ENCODE assay signal across 24 cellular contexts in genomic region chr20:10313701-10314100, GRCh38.
DNase-seq lines count a peak whose midpoint lies in the region; ATAC-seq and TF ChIP-seq lines count a peak whose summit lies in the region.
"Had no signal": no experiment of that assay in that cellular context is flagged by ENCODE, and none has a peak within 500 bp of the region (broad histone marks: within the 10 kb centered on the region; RNA-seq: fewer than 3 reads in every experiment).

No MANE protein-coding gene starts in this region.

- in situ Hi-C loops in IMR-90 (cut with MboI; ENCODE audit: low sequenced_read_pairs): no loop called here

- H3K36me3 ChIP-seq in IMR-90 (ENCODE audit: control insufficient read depth, insufficient read depth, low read length) (no peaks in the 10 kb centered on the region), osteoblast (ENCODE audit: insufficient read depth, low read length) (no peaks in the 10 kb centered on the region)
- H3K36me3 ChIP-seq: neutrophil, tibial nerve had no signal

- peak overlapping the region; percentile 29 for H3K4ac ChIP-seq in IMR-90 (ENCODE audit: low read depth, low read length)

- H3K27ac ChIP-seq in IMR-90 (ENCODE audit: insufficient read depth, low read length) (peak overlapping the region; percentile 79; the same call in 1 of the 2 replicates), osteoblast (ENCODE audit: low read depth, low read length) (peak overlapping the region; percentile 57)
- H3K27ac ChIP-seq: KMS-11, neutrophil, RWPE1, tibial nerve had no signal

- H3K79me1 ChIP-seq in IMR-90 (ENCODE audit: low read depth in 1 of 2, low read length in 2 of 2): no peaks in the 10 kb centered on the region

- no peak overlapping the region for H3K56ac ChIP-seq in IMR-90 (ENCODE audit: extremely low read depth, insufficient read depth, low read length)

- peak overlapping the region; percentile 15 for H2BK5ac ChIP-seq in IMR-90 (ENCODE audit: low read depth, low read length, poor library complexity, severe bottlenecking)

- no peak for TF ChIP-seq CTCF in IMR-90 (conservative IDR thresholded peaks at IDR 0.05; ENCODE audit: low read depth, low read length)
- no peak for TF ChIP-seq CTCF in osteoblast (IDR thresholded peaks at IDR 0.05; ENCODE audit: extremely low read depth, low read depth, low read length)

- WGBS in IMR-90 (ENCODE audit: extremely low coverage in 2 of 2, insufficient read length in 1 of 2), 2 experiments: no CpG with 5 or more reads among the region's 3 CpGs

- H3K27ac Mint-ChIP-seq in activated T-helper 17 cell treated with anti-CD3 and anti-CD28 coated beads, Interleukin-2, amount 50 U/mL, for 72 hours: no peak overlapping the region
- H3K27ac Mint-ChIP-seq: activated CD4-positive, alpha-beta T cell treated with anti-CD3 and anti-CD28 coated beads, Interleukin-2, amount 10 ng/mL, durations not matched to agents 7 days and 5 days; CD8-positive, alpha-beta T cell; stimulated activated naive B cell treated with anti-CD40 and anti-IgM and Interleukin-4, amounts not matched to agents 10 μg/mL and 1 μg/mL and 100 μg/mL, for 72 hours had no signal

- H3K9ac ChIP-seq in IMR-90 (ENCODE audit: low read depth, low read length): no peak overlapping the region
- H3K9ac ChIP-seq: KMS-11 had no signal

- peaks cover 33% of the 10 kb centered on the region for H3K27me3 Mint-ChIP-seq in activated T-helper 17 cell treated with anti-CD3 and anti-CD28 coated beads, Interleukin-2, amount 50 U/mL, for 72 hours

- H2AK9ac ChIP-seq in IMR-90 (replicated peaks; ENCODE audit: low read depth, low read length, poor library complexity): no peak overlapping the region

- TF ChIP-seq RAD21 in IMR-90 (IDR thresholded peaks at IDR 0.05; ENCODE audit: low read length): no peak

- H3K9me1 ChIP-seq in IMR-90 (ENCODE audit: insufficient read depth, low read length): peaks cover 7% of the 10 kb centered on the region

- no peaks in the 10 kb centered on the region for H3K4me1 Mint-ChIP-seq in activated T-helper 17 cell treated with anti-CD3 and anti-CD28 coated beads, Interleukin-2, amount 50 U/mL, for 72 hours
- H3K4me1 Mint-ChIP-seq: activated CD4-positive, alpha-beta T cell treated with anti-CD3 and anti-CD28 coated beads, Interleukin-2, amount 10 ng/mL, durations not matched to agents 7 days and 5 days; stimulated activated naive B cell treated with anti-CD40 and anti-IgM and Interleukin-4, amounts not matched to agents 10 μg/mL and 1 μg/mL and 100 μg/mL, for 72 hours had no signal

- no peak overlapping the region for H3K4me3 ChIP-seq in IMR-90 (ENCODE audit: insufficient read depth, low read depth, low read length)
- H3K4me3 ChIP-seq in osteoblast (ENCODE audit: insufficient read depth, low read length): peak overlapping the region; percentile 15
- H3K4me3 ChIP-seq: tibial nerve had no signal

- H2BK20ac ChIP-seq in IMR-90 (ENCODE audit: low read depth, low read length): peak overlapping the region; percentile 22; the same call in 1 of the 2 replicates

- peak overlapping the region; percentile 46; the same call in 1 of the 2 replicates for H4K91ac ChIP-seq in IMR-90 (ENCODE audit: insufficient read depth, low read depth, low read length)

- peak overlapping the region; percentile 62 for H3K14ac ChIP-seq in IMR-90 (replicated peaks; ENCODE audit: low read depth, low read length)

- no peak overlapping the region for H2AK5ac ChIP-seq in IMR-90 (ENCODE audit: low read depth, low read length)

- no peaks in the 10 kb centered on the region for H4K20me1 ChIP-seq in IMR-90 (ENCODE audit: insufficient read depth, low read length)
- no peaks in the 10 kb centered on the region for H4K20me1 ChIP-seq in osteoblast (ENCODE audit: insufficient read depth, low read length)

- no peaks in the 10 kb centered on the region for H3K36me3 Mint-ChIP-seq in activated T-helper 17 cell treated with anti-CD3 and anti-CD28 coated beads, Interleukin-2, amount 50 U/mL, for 72 hours (ENCODE audit: low read depth)
- H3K36me3 Mint-ChIP-seq: CD8-positive, alpha-beta T cell; stimulated activated naive B cell treated with anti-CD40 and anti-IgM and Interleukin-4, amounts not matched to agents 10 μg/mL and 1 μg/mL and 100 μg/mL, for 72 hours had no signal

- no peaks in the 10 kb centered on the region for H3K9me3 ChIP-seq in IMR-90 (ENCODE audit: control insufficient read depth, insufficient read depth, low read length)
- no peaks in the 10 kb centered on the region for H3K9me3 ChIP-seq in osteoblast (ENCODE audit: low read depth, low read length)
- H3K9me3 ChIP-seq: neutrophil had no signal

- peak overlapping the region; percentile 50 for H3K18ac ChIP-seq in IMR-90 (ENCODE audit: low read depth, low read length)

- dilution Hi-C loops in IMR-90 (cut with HindIII; ENCODE audit: low sequenced_read_pairs, unreplicated experiment): no loop called here

- CTCF ChIA-PET in IMR-90 (lab: Yijun Ruan, JAX): interaction anchor here (0.5 kb wide), 1 partner anchor 391 kb away, joined by 5 read pairs; no protein-coding TSS in a partner anchor

- H3K4me1 ChIP-seq in IMR-90 (ENCODE audit: control insufficient read depth, insufficient read depth, low read length) (peaks cover 24% of the 10 kb centered on the region), osteoblast (ENCODE audit: insufficient read depth, low read length) (peaks cover 56% of the 10 kb centered on the region)

- POLR2A ChIA-PET in IMR-90 (lab: Charles Lee; ENCODE audit: unreplicated experiment): no interaction called here

- H4K5ac ChIP-seq in IMR-90 (ENCODE audit: low read depth, low read length): 0 out of 2 replicates have a peak overlapping the region, but pooled peaks have one; percentile 17

- no TSS peak for BruUV-seq in IMR-90 (replicated peaks; lab: Mats Ljungman, UMichigan)

- H3K4me2 ChIP-seq in IMR-90 (ENCODE audit: low read depth, low read length) (peak overlapping the region; percentile 64), osteoblast (ENCODE audit: insufficient read depth, low read length) (peak overlapping the region; percentile 69)
- H3K4me2 ChIP-seq: KMS-11 had no signal

- H3K4me3 Mint-ChIP-seq in activated T-helper 17 cell treated with anti-CD3 and anti-CD28 coated beads, Interleukin-2, amount 50 U/mL, for 72 hours: no peak overlapping the region
- H3K4me3 Mint-ChIP-seq: activated CD4-positive, alpha-beta T cell treated with anti-CD3 and anti-CD28 coated beads, Interleukin-2, amount 10 ng/mL, durations not matched to agents 7 days and 5 days; CD8-positive, alpha-beta T cell; stimulated activated naive B cell treated with anti-CD40 and anti-IgM and Interleukin-4, amounts not matched to agents 10 μg/mL and 1 μg/mL and 100 μg/mL, for 72 hours had no signal

- no peak overlapping the region for H2AFZ ChIP-seq in IMR-90 (replicated peaks; ENCODE audit: low read length, poor library complexity)
- H2AFZ ChIP-seq in osteoblast (ENCODE audit: low read length): no peak overlapping the region

- H3K27me3 ChIP-seq in IMR-90 (ENCODE audit: control insufficient read depth, insufficient read depth, low read length): no peaks in the 10 kb centered on the region
- no peaks in the 10 kb centered on the region for H3K27me3 ChIP-seq in osteoblast (ENCODE audit: insufficient read depth, low read length)
- H3K27me3 ChIP-seq: tibial nerve had no signal

- DNase-seq in IMR-90 (peak; percentile 20), amniotic epithelial cell (ENCODE audit: low read depth) (peak; percentile 63), fibroblast of peridontal ligament (ENCODE audit: extremely low read depth) (peak; percentile 38), osteoblast (ENCODE audit: insufficient read length, low spot score, missing footprints) (no peak), GM19238 (ENCODE audit: insufficient read length, low spot score) (no peak), NCI-H1092 treated with DMSO at 0.1 percent for 48 hours (lab: John Stamatoyannopoulos, UW) (no peak)
- no peak for DNase-seq in stimulated activated CD4-positive, alpha-beta T cell treated with anti-CD3 and anti-CD28 coated beads, Interleukin-4, amount 100 ng/mL, for 1 hour
- DNase-seq: activated CD4-positive, alpha-beta T cell treated with anti-CD3 and anti-CD28 coated beads, Interleukin-2, amount 10 ng/mL, durations not matched to agents 7 days and 5 days; activated gamma-delta T cell; CD8-positive, alpha-beta T cell; cortex of kidney; DND-41; hypothalamus; midbrain; NCI-H2029; NCI-H510A; retina; stimulated activated naive B cell treated with anti-CD40 and anti-IgM and Interleukin-4, amounts not matched to agents 10 μg/mL and 1 μg/mL and 100 μg/mL, for 72 hours; SW 1271 had no signal

- H2BK15ac ChIP-seq in IMR-90 (ENCODE audit: low read depth, low read length): peak overlapping the region; percentile 43; the same call in 1 of the 3 replicates

- ATAC-seq in IMR-90 (ENCODE audit: low read depth): peak; percentile 30
- ATAC-seq in activated T-helper 17 cell treated with anti-CD3 and anti-CD28 coated beads, Interleukin-2, amount 50 U/mL, for 72 hours (replicated peaks): no peak
- ATAC-seq: CD8-positive, alpha-beta T cell; stimulated activated naive B cell treated with anti-CD40 and anti-IgM and Interleukin-4, amounts not matched to agents 10 μg/mL and 1 μg/mL and 100 μg/mL, for 72 hours had no signal

- TF ChIP-seq POLR2A in IMR-90 (IDR thresholded peaks at IDR 0.05; ENCODE audit: low read depth, low read length): no peak

- H3K79me2 ChIP-seq in osteoblast (ENCODE audit: insufficient read depth, low read length): no peaks in the 10 kb centered on the region

- peak overlapping the region; percentile 33 to 53; a peak in 1 of 4 replicates for H4K8ac ChIP-seq in IMR-90 (ENCODE audit: low read depth in 2 of 2, low read length in 2 of 2)

- H3K9me3 Mint-ChIP-seq in activated T-helper 17 cell treated with anti-CD3 and anti-CD28 coated beads, Interleukin-2, amount 50 U/mL, for 72 hours: no peaks in the 10 kb centered on the region

- H3K23ac ChIP-seq in IMR-90 (ENCODE audit: low read depth, low read length): peak overlapping the region; percentile 5; the same call in 1 of the 2 replicates

- intact Hi-C loops in IMR-90 (cut with micrococcal nuclease): loop anchor here (2.0 kb wide), 1 partner anchor 113 kb away; no protein-coding TSS in a partner anchor

- peak overlapping the region; percentile 65 for H2BK120ac ChIP-seq in IMR-90 (ENCODE audit: low read depth, low read length)

TF ChIP-seq in IMR-90, 13 proteins besides CTCF, POLR2A, EP300 and RAD21:
- TF ChIP-seq MXI1 (IDR thresholded peaks at IDR 0.05; ENCODE audit: borderline replicate concordance, low read depth, low read length) (no peak), CHD1 (IDR thresholded peaks at IDR 0.05; ENCODE audit: low read depth, low read length) (no peak), RFX5 (IDR thresholded peaks at IDR 0.05; ENCODE audit: low read depth, low read length) (no peak), USF2 (IDR thresholded peaks at IDR 0.05; ENCODE audit: low read depth, low read length) (no peak), MAFK (IDR thresholded peaks at IDR 0.05; ENCODE audit: low read depth, low read length) (no peak)
TF ChIP-seq in IMR-90: peak in this region for 0.

Comparison
In these comparisons a context has a peak if more than half of its experiments do, and no peak if none do; other contexts are left out.
1. DNase-seq: peak in IMR-90 (single experiment), amniotic epithelial cell (single experiment) and fibroblast of peridontal ligament (single experiment); none in osteoblast (single experiment), GM19238 (single experiment), NCI-H1092 treated with DMSO at 0.1 percent for 48 hours (single experiment) and stimulated activated CD4-positive, alpha-beta T cell treated with anti-CD3 and anti-CD28 coated beads, Interleukin-4, amount 100 ng/mL, for 1 hour (single experiment).